In genomic region chr9:21029661-21030060, GRCh38 we compare ENCODE assay signal across 24 cellular contexts. TPM values are rescaled to one million over a fixed set of nuclear protein-coding genes. Genes with fewer than 3 reads are reported as not detected.
"Had no signal": no experiment of that assay in that cellular context is flagged by ENCODE, and none has a peak within 500 bp of the region (broad histone marks: within the 10 kb centered on the region; RNA-seq: fewer than 3 reads in every experiment).

No MANE protein-coding gene starts in this region.

- DNase-seq: activated CD4-positive, alpha-beta T cell treated with anti-CD3 and anti-CD28 coated beads, Interleukin-2, amount 50 U/mL, for 1 hour; activated gamma-delta T cell treated with Interleukin-2 at 50 U/mL for 16 hours; activated T-cell treated with anti-CD3 and anti-CD28 coated beads, Interleukin-2, amount 50 U/mL, for 1 hour; aorta; brain microvascular endothelial cell; caudate nucleus; dermis blood vessel endothelial cell; effector CD8-positive, alpha-beta T cell; foreskin melanocyte; glutamatergic neuron; immature natural killer cell; left ventricle myocardium superior; midbrain; stimulated activated CD4-positive, alpha-beta T cell treated with anti-CD3 and anti-CD28 coated beads, Interleukin-15, amount 100 ng/mL, for 24 hours; stimulated activated naive B cell treated with anti-CD40 and anti-IgM and Interleukin-4, amounts not matched to agents 10 μg/mL and 1 μg/mL and 100 μg/mL, for 72 hours had no signal

- H3K27me3 ChIP-seq: brain microvascular endothelial cell, hepatocyte had no signal

- H3K4me3 ChIP-seq: hepatocyte, smooth muscle cell had no signal

- H3K4me1 ChIP-seq: parathyroid adenoma had no signal

- H3K27ac ChIP-seq: brain microvascular endothelial cell, hepatocyte had no signal

- H3K36me3 ChIP-seq: brain microvascular endothelial cell had no signal

RNA-seq across cellular contexts. Expression of gene IFNB1, which starts 48.1 kb away (rescaled TPM):
- total RNA-seq: aorta; dermis blood vessel endothelial cell; hepatocyte; left ventricle myocardium superior; pulmonary artery endothelial cell; sciatic nerve; smooth muscle cell; T-helper 2 cell treated with Interferon-gamma antibody and Interleukin-4, amounts not matched to agents 100 ng/mL and 5 ng/mL, for 36 hours; ureter had no signal
- polyA plus RNA-seq: adipose tissue, aorta, esophagus, hepatocyte, immature natural killer cell, smooth muscle cell had no signal
